Comparison of ENCODE assay signal across 8 cellular contexts in the genomic region with DNA sequence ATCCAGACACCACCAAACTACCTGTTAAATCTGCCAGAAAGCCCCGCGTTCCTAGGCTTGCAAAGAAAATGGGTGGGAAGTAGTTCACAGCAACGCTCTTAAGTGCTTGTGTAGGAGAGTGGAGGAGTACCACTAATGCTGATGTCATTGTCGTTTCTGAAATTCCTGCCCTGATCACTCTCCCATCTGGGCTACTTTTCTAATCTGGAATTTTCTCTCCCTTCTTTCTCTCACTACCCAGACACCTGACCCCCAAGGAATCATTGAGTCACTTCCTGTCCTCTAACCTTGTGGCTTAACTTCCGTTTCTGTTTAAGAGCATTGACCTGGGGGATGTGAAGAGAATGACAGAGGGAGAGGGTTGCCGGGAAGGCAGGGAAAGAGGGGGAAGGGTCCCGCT.
DNase-seq lines count a peak whose midpoint lies in the region; TF ChIP-seq lines count a peak whose summit lies in the region.

No MANE protein-coding gene starts in this region.

- intact Hi-C loops in dorsolateral prefrontal cortex (cut with DNase I): no loop called here

- H3K27ac Mint-ChIP-seq in nephron: peak overlapping the region; percentile 76 to 90 (median 88)

- H3K4me3 ChIP-seq in dorsolateral prefrontal cortex: peak overlapping the region in 1 of 59 donors; percentile 13

- H3K27me3 Mint-ChIP-seq in nephron (ENCODE audit: low read depth): no peaks in the 10 kb centered on the region

- DNase-seq in EL (peak; percentile 78), NCI-H2227 treated with DMSO at 0.1 percent for 48 hours (lab: John Stamatoyannopoulos, UW) (peak; percentile 58), dorsolateral prefrontal cortex (no peak), D341Med (ENCODE audit: low spot score) (no peak), AG20443 (ENCODE audit: low spot score) (no peak), NCI-H526 treated with DMSO at 0.1 percent for 48 hours (lab: John Stamatoyannopoulos, UW) (no peak)
- no peak for DNase-seq in stimulated activated CD4-positive, alpha-beta T cell treated with anti-CD3 and anti-CD28 coated beads, Interleukin-4, amount 100 ng/mL, for 1 hour

- peak overlapping the region in 42 of 59 donors; percentile 2 to 76 (median 44) for H3K27ac ChIP-seq in dorsolateral prefrontal cortex

- no peak for TF ChIP-seq CTCF in dorsolateral prefrontal cortex (IDR thresholded peaks at IDR 0.05 in 54 of 56, conservative IDR thresholded peaks at IDR 0.05 in 2 of 56; ENCODE audit: low read depth in 1 of 56, partially characterized antibody in 56 of 56)
- TF ChIP-seq CTCF in nephron (IDR thresholded peaks at IDR 0.05; ENCODE audit: unreplicated experiment in 3 of 3): no peak

- H3K36me3 Mint-ChIP-seq in nephron (ENCODE audit: low read depth): no peaks in the 10 kb centered on the region

- H3K4me3 Mint-ChIP-seq in nephron: peak overlapping the region in 2 of 3 experiments; percentile 0 to 2

- peaks cover 77% of the 10 kb centered on the region for H3K4me1 Mint-ChIP-seq in nephron

- H3K27me3 ChIP-seq in dorsolateral prefrontal cortex: no peaks in the 10 kb centered on the region

- H3K9me3 Mint-ChIP-seq in nephron: no peaks in the 10 kb centered on the region

Comparison
In these comparisons a context has a peak if more than half of its experiments do, and no peak if none do; other contexts are left out.
1. DNase-seq: peak in EL (single experiment) and NCI-H2227 treated with DMSO at 0.1 percent for 48 hours (single experiment); none in dorsolateral prefrontal cortex (0 of 10), stimulated activated CD4-positive, alpha-beta T cell treated with anti-CD3 and anti-CD28 coated beads, Interleukin-4, amount 100 ng/mL, for 1 hour (single experiment), D341Med (single experiment), AG20443 (single experiment) and NCI-H526 treated with DMSO at 0.1 percent for 48 hours (single experiment).